15 cellular contexts compared by ENCODE assay signal in the genomic region with DNA sequence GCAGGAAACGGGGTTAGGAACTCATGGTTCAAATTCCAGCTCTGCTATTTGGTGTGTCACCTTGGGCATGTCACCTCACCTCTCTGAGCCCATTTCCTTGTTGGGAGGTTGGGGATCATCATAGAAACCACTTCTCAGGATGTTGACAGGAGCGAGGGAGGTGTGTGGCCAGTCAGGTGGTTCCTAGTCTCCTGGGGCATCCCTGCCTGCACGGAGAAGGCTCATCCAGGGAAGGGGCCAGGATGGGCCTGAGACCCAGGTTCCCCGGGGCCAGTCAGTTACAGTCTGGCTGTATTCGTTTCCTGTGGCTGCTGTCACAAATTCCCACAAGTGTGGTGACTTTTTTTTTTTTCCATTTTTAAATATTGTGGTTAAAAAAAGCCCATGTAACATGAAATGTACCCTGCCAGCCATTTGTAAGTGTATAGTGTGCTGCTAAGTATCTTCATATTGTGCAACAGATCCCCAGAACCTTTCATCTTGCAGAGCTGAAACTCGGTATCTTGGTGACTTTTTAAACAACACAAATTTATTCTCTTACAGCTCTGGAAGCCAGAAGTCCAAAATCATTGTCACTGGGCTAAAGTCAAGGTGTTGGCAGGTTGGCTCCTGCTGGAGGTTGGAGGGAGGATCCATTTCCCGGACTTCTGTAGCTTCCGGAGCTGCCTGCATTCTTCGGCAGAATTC.
"Had no signal": no experiment of that assay in that cellular context is flagged by ENCODE, and none has a peak within 500 bp of the region (broad histone marks: within the 10 kb centered on the region; RNA-seq: fewer than 3 reads in every experiment).

No MANE protein-coding gene starts in this region.

- FAIRE-seq: endothelial cell of umbilical vein had no signal

- H3K4me1 ChIP-seq: ascending aorta, gastrocnemius medialis, stomach, thyroid gland, vagina had no signal

- H3K36me3 Mint-ChIP-seq: activated naive CD8-positive, alpha-beta T cell treated with anti-CD3 and anti-CD28 coated beads, Interleukin-2, amount 10 ng/mL, durations not matched to agents 7 days and 5 days had no signal

- H3K27ac ChIP-seq: ascending aorta, gastrocnemius medialis, heart right ventricle, stomach, thyroid gland, vagina had no signal

- DNase-seq: activated CD4-positive, alpha-beta T cell treated with anti-CD3 and anti-CD28 coated beads, Interleukin-2, amount 50 U/mL, for 1 hour; activated CD4-positive, CD25-positive, alpha-beta regulatory T cell; activated effector memory CD4-positive, alpha-beta T cell treated with anti-CD3 and anti-CD28 coated beads, Interleukin-2, amount 50 U/mL, for 16 hours; gastrocnemius medialis; heart right ventricle; left ventricle myocardium superior; mesenchymal stem cell; nephron progenitor cell; stomach; thyroid gland had no signal

- H3K4me3 ChIP-seq: ascending aorta, gastrocnemius medialis, heart right ventricle, stomach, thyroid gland, vagina had no signal

- H3K27ac Mint-ChIP-seq: activated naive CD8-positive, alpha-beta T cell treated with anti-CD3 and anti-CD28 coated beads, Interleukin-2, amount 10 ng/mL, durations not matched to agents 7 days and 5 days; T-helper 1 cell treated with Interleukin-12 subunit alpha and Interleukin-12 subunit beta and Interleukin-4 antibody, amounts not matched to agents 30 μg/mL and 1 μg/mL, for 36 hours had no signal

- H3K9me3 Mint-ChIP-seq: activated naive CD8-positive, alpha-beta T cell treated with anti-CD3 and anti-CD28 coated beads, Interleukin-2, amount 10 ng/mL, durations not matched to agents 7 days and 5 days; nephron progenitor cell; T-helper 1 cell treated with Interleukin-12 subunit alpha and Interleukin-12 subunit beta and Interleukin-4 antibody, amounts not matched to agents 30 μg/mL and 1 μg/mL, for 36 hours had no signal

- H3K27me3 ChIP-seq: thyroid gland, vagina had no signal

- H3K4me3 Mint-ChIP-seq: activated naive CD8-positive, alpha-beta T cell treated with anti-CD3 and anti-CD28 coated beads, Interleukin-2, amount 10 ng/mL, durations not matched to agents 7 days and 5 days; T-helper 1 cell treated with Interleukin-12 subunit alpha and Interleukin-12 subunit beta and Interleukin-4 antibody, amounts not matched to agents 30 μg/mL and 1 μg/mL, for 36 hours had no signal

- H3K36me3 ChIP-seq: ascending aorta, gastrocnemius medialis, heart right ventricle, stomach, thyroid gland, vagina had no signal

- ATAC-seq: gastrocnemius medialis, heart right ventricle, left ventricle myocardium superior had no signal

- H3K9me3 ChIP-seq: ascending aorta, gastrocnemius medialis, thyroid gland, vagina had no signal
